In genomic region chr2:65600871-65601270, GRCh38 we compare ENCODE assay signal across 5 cellular contexts.
DNase-seq lines count a peak whose midpoint lies in the region; TF ChIP-seq lines count a peak whose summit lies in the region.
"Not testable (repeated sequence)": the region's sequence is repeated elsewhere in the genome, so short reads cannot be mapped to it uniquely, and the experiment has no call there.

No MANE protein-coding gene starts in this region.

- peaks cover 11% of the 10 kb centered on the region for H3K4me1 Mint-ChIP-seq in endothelial cell (ENCODE audit: unreplicated experiment)
- H3K4me1 Mint-ChIP-seq in progenitor cell of endocrine pancreas (ENCODE audit: low read depth), result not testable (repeated sequence)

- not testable (repeated sequence) for DNase-seq in OCI-LY7 (ENCODE audit: low spot score); progenitor cell of endocrine pancreas (ENCODE audit: low spot score, unreplicated experiment)
- DNase-seq in endothelial cell (ENCODE audit: low spot score), result peak; percentile 17
- DNase-seq in islet precursor cell, result peak; percentile 2

- H3K36me3 Mint-ChIP-seq in endothelial cell (ENCODE audit: low read depth, unreplicated experiment); progenitor cell of endocrine pancreas (ENCODE audit: insufficient read depth): not testable (repeated sequence)

- H3K9me3 Mint-ChIP-seq in endothelial cell (ENCODE audit: unreplicated experiment); progenitor cell of endocrine pancreas (ENCODE audit: low read depth): not testable (repeated sequence)

- H3K4me2 ChIP-seq in DOHH2 (ENCODE audit: low read length) (peak overlapping the region; percentile 39), OCI-LY7 (ENCODE audit: low read length) (peak overlapping the region; percentile 24; the same call in 1 of the 2 replicates)

- CTCF ChIA-PET in OCI-LY7 (lab: Charles Lee; ENCODE audit: unreplicated experiment), result not testable (repeated sequence)

- not testable (repeated sequence) for H3K27me3 ChIP-seq in DOHH2 (ENCODE audit: control insufficient read depth, low read length)

- POLR2A ChIA-PET in OCI-LY7 (lab: Charles Lee), result not testable (repeated sequence)

- intact Hi-C loops in OCI-LY7 (cut with micrococcal nuclease; ENCODE audit: unreplicated experiment), result not testable (repeated sequence)

- not testable (repeated sequence) for TF ChIP-seq CTCF in DOHH2 (IDR thresholded peaks at IDR 0.05; ENCODE audit: low read depth, low read length, poor library complexity, severe bottlenecking); OCI-LY7 (conservative IDR thresholded peaks at IDR 0.05; ENCODE audit: low read length); endothelial cell (IDR thresholded peaks at IDR 0.05; ENCODE audit: unreplicated experiment); progenitor cell of endocrine pancreas (IDR thresholded peaks at IDR 0.05; ENCODE audit: unreplicated experiment)

- H3K9me2 ChIP-seq in DOHH2 (replicated peaks; ENCODE audit: control insufficient read depth, low read length); OCI-LY7 (ENCODE audit: insufficient read depth, low read length): not testable (repeated sequence)

- H3F3A ChIP-seq in DOHH2 (ENCODE audit: control insufficient read depth, insufficient read depth), result peaks cover 19% of the 10 kb centered on the region

- not testable (repeated sequence) for H3K4me3 ChIP-seq in DOHH2 (ENCODE audit: low read length)
- peak overlapping the region; percentile 56 for H3K4me3 ChIP-seq in OCI-LY7 (ENCODE audit: low read depth, low read length, poor library complexity, severe bottlenecking)

- H3K27ac ChIP-seq in DOHH2 (ENCODE audit: low read depth, low read length), result not testable (repeated sequence)
- peak overlapping the region; percentile 38 for H3K27ac ChIP-seq in OCI-LY7 (ENCODE audit: low read depth, low read length, poor library complexity, severe bottlenecking)

- H3K4me1 ChIP-seq in DOHH2 (ENCODE audit: control insufficient read depth, low read length) (peaks cover 44% of the 10 kb centered on the region), OCI-LY7 (ENCODE audit: insufficient read depth, low read length, poor library complexity, severe bottlenecking) (peaks cover 42% of the 10 kb centered on the region)

- not testable (repeated sequence) for H3K36me3 ChIP-seq in DOHH2 (ENCODE audit: control insufficient read depth, low read length)
- peaks cover 12% of the 10 kb centered on the region for H3K36me3 ChIP-seq in OCI-LY7 (ENCODE audit: insufficient read depth, low read length)

- H3K9me3 ChIP-seq in DOHH2 (ENCODE audit: control insufficient read depth, insufficient read depth, low read length); OCI-LY7 (ENCODE audit: low read length): not testable (repeated sequence)

- not testable (repeated sequence) for BruUV-seq in OCI-LY7 (replicated peaks; lab: Mats Ljungman, UMichigan)

- H3K27me3 Mint-ChIP-seq in endothelial cell (ENCODE audit: unreplicated experiment); progenitor cell of endocrine pancreas: not testable (repeated sequence)

- not testable (repeated sequence) for H4K20me1 ChIP-seq in DOHH2 (ENCODE audit: control insufficient read depth, insufficient read depth, low read depth, low read length); OCI-LY7 (ENCODE audit: insufficient read depth, low read length)

- not testable (repeated sequence) for H3K79me2 ChIP-seq in DOHH2 (ENCODE audit: control insufficient read depth, low read length); OCI-LY7 (ENCODE audit: insufficient read depth, low read depth, low read length)

- not testable (repeated sequence) for H3K27ac Mint-ChIP-seq in endothelial cell (ENCODE audit: unreplicated experiment)
- H3K27ac Mint-ChIP-seq in progenitor cell of endocrine pancreas, result peak overlapping the region; percentile 87

- not testable (repeated sequence) for H3K4me3 Mint-ChIP-seq in endothelial cell (ENCODE audit: unreplicated experiment); progenitor cell of endocrine pancreas (ENCODE audit: low read depth)

- not testable (repeated sequence) for H2AFZ ChIP-seq in OCI-LY7 (ENCODE audit: low read length)
